Comparison of ENCODE assay signal across 23 cellular contexts in the genomic region with DNA sequence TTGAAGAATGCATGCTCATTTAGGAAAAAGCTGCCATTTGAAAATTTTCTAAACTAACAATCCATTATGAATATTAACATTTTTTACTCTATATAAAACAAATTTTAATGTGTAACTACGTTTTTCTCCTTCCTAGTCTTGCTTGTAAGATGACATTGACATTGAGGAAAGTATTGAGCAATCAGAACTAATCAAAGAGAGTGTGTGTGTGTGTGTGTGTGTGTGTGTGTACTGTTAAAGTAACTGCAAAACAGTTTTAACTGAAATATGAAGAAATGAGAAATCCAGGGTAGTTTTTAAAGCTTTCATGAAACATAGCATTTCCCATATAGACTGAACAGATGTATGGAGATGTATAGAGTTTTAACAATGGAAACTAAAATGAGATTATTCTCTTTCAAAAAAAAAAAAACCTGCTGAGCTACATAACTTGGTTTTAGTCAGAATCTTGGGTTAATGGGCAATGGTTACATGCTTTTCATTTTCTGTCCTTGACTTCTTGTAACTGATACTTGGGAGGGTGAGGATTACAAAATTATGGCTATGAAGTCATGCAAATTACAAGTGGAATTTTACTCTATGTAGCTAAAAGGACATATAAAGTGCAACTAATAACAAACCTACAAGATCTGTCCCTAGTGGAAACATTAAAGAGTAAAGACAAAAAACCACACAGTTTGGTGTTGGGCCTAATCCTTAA. TPM values are rescaled to one million over a fixed set of nuclear protein-coding genes. Genes with fewer than 3 reads are reported as not detected.
DNase-seq lines count a peak whose midpoint lies in the region; ATAC-seq and TF ChIP-seq lines count a peak whose summit lies in the region.
"Had no signal": no experiment of that assay in that cellular context is flagged by ENCODE, and none has a peak within 500 bp of the region (broad histone marks: within the 10 kb centered on the region; RNA-seq: fewer than 3 reads in every experiment).

No MANE protein-coding gene starts in this region.

- intact Hi-C loops in heart right ventricle (cut with DNase I) (loop anchor here in 3 of 10 donors (5.0 to 10.0 kb wide), 3 partner anchors 367 to 477 kb away; no protein-coding TSS in a partner anchor), vagina (cut with DNase I) (no loop called here)

- H4K20me1 ChIP-seq in hepatocyte (ENCODE audit: insufficient read depth, poor library complexity, severe bottlenecking): no peaks in the 10 kb centered on the region

- H3K27me3 ChIP-seq in heart right ventricle: peaks cover 0 to 14% (median 0%) of the 10 kb centered on the region in 7 donors
- H3K27me3 ChIP-seq in right atrium auricular region: no peaks in the 10 kb centered on the region
- H3K27me3 ChIP-seq in adipocyte (replicated peaks; ENCODE audit: control insufficient read depth, insufficient read depth, low read length): no peaks in the 10 kb centered on the region
- H3K27me3 ChIP-seq in hepatocyte: no peaks in the 10 kb centered on the region
- H3K27me3 ChIP-seq in vagina: no peaks in the 10 kb centered on the region
- H3K27me3 ChIP-seq: Peyer's patch, upper lobe of left lung had no signal

- H3K36me3 ChIP-seq in heart right ventricle (no peaks in the 10 kb centered on the region), right atrium auricular region (no peaks in the 10 kb centered on the region), adipocyte (ENCODE audit: control insufficient read depth, insufficient read depth, low read length, severe bottlenecking) (peaks cover 7% of the 10 kb centered on the region), hepatocyte (replicated peaks; ENCODE audit: insufficient read depth, low read depth) (no peaks in the 10 kb centered on the region), vagina (no peaks in the 10 kb centered on the region)
- H3K36me3 ChIP-seq: Peyer's patch, upper lobe of left lung had no signal

- H3K4me2 ChIP-seq in hepatocyte: peak overlapping the region; percentile 87

- peaks cover 0 to 17% (median 7%) of the 10 kb centered on the region in 9 donors for H3K4me1 ChIP-seq in heart right ventricle
- H3K4me1 ChIP-seq in right atrium auricular region: peaks cover 0 to 13% of the 10 kb centered on the region in 2 donors
- peaks cover 22% of the 10 kb centered on the region for H3K4me1 ChIP-seq in adipocyte (ENCODE audit: control insufficient read depth, insufficient read depth, low read length)
- H3K4me1 ChIP-seq in hepatocyte (ENCODE audit: insufficient read depth): peaks cover 6% of the 10 kb centered on the region
- no peaks in the 10 kb centered on the region for H3K4me1 ChIP-seq in vagina

- no peaks in the 10 kb centered on the region for H3K9me2 ChIP-seq in hepatocyte (replicated peaks; ENCODE audit: insufficient read depth)

- peak overlapping the region in 1 of 10 donors; percentile 50 for H3K27ac ChIP-seq in heart right ventricle
- H3K27ac ChIP-seq in right atrium auricular region: no peak overlapping the region
- H3K27ac ChIP-seq in hepatocyte: no peak overlapping the region
- peak overlapping the region; percentile 27 for H3K27ac ChIP-seq in vagina
- H3K27ac ChIP-seq: dorsolateral prefrontal cortex, HL-60, Peyer's patch, upper lobe of left lung had no signal

- TF ChIP-seq CTCF in heart right ventricle (IDR thresholded peaks at IDR 0.05) (no peak), right atrium auricular region (IDR thresholded peaks at IDR 0.05) (no peak), hepatocyte (IDR thresholded peaks at IDR 0.05; ENCODE audit: poor library complexity) (no peak), vagina (IDR thresholded peaks at IDR 0.05) (no peak)

- H3K9me3 ChIP-seq in heart right ventricle: no peaks in the 10 kb centered on the region
- H3K9me3 ChIP-seq in right atrium auricular region: no peaks in the 10 kb centered on the region
- H3K9me3 ChIP-seq in adipocyte (ENCODE audit: control insufficient read depth, low read length): no peaks in the 10 kb centered on the region
- H3K9me3 ChIP-seq in hepatocyte (ENCODE audit: low read depth): no peaks in the 10 kb centered on the region
- no peaks in the 10 kb centered on the region for H3K9me3 ChIP-seq in vagina
- H3K9me3 ChIP-seq: Peyer's patch, upper lobe of left lung had no signal

- 73 to 78% methylated on average over 1 of the region's 1 CpG for WGBS in heart right ventricle, 2 donors
- 54% methylated on average over 1 of the region's 1 CpG for WGBS in hepatocyte (ENCODE audit: low lambda C conversion rate, missing lambda C conversion rate)

- peaks cover 3% of the 10 kb centered on the region for H3K79me2 ChIP-seq in hepatocyte

- ATAC-seq in heart right ventricle: no peak
- ATAC-seq: activated CD4-positive, alpha-beta T cell treated with anti-CD3 and anti-CD28 coated beads for 36 hours; activated T-helper 17 cell treated with anti-CD3 and anti-CD28 coated beads, Interleukin-2, amount 50 U/mL, for 72 hours had no signal

- no peak overlapping the region for H2AFZ ChIP-seq in hepatocyte

- peak overlapping the region; percentile 80 for H3K9ac ChIP-seq in adipocyte (ENCODE audit: low read length)

- TF ChIP-seq POLR2A in vagina (IDR thresholded peaks at IDR 0.05): no peak

- H3K4me3 ChIP-seq in heart right ventricle (peak overlapping the region in 8 of 10 donors; percentile 4 to 72 (median 68)), right atrium auricular region (no peak overlapping the region), adipocyte (ENCODE audit: low read length) (peak overlapping the region; percentile 86), hepatocyte (no peak overlapping the region), vagina (peak overlapping the region in 1 of 2 donors; percentile 49)
- H3K4me3 ChIP-seq: Peyer's patch had no signal

- DNase-seq in heart right ventricle (no peak), right atrium auricular region (ENCODE audit: low spot score) (no peak), adipocyte (ENCODE audit: low read depth) (peak; percentile 73), hepatocyte (ENCODE audit: low spot score) (no peak), vagina (ENCODE audit: extremely low spot score in 2 of 2) (no peak), NAMALWA (ENCODE audit: low spot score) (no peak), inferior parietal cortex (ENCODE audit: extremely low spot score) (no peak)
- DNase-seq in stimulated activated CD4-positive, alpha-beta T cell treated with anti-CD3 and anti-CD28 coated beads, Interleukin-4, amount 100 ng/mL, for 24 hours: no peak
- DNase-seq: activated CD4-positive, alpha-beta T cell treated with anti-CD3 and anti-CD28 coated beads for 36 hours; activated naive CD8-positive, alpha-beta T cell treated with anti-CD3 and anti-CD28 coated beads, Interleukin-2, amount 10 ng/mL, durations not matched to agents 7 days and 5 days; DMS 273 treated with DMSO at 0.1 percent for 48 hours; dorsolateral prefrontal cortex; GDM1; glutamatergic neuron; H9; NCI-H1092; NCI-H2029; NCI-H345; Peyer's patch; stimulated activated naive CD4-positive, alpha-beta T cell treated with Interleukin-2 at 50 U/mL for 16 hours; upper lobe of left lung had no signal

RNA-seq across cellular contexts. Expression of gene PDGFD, which starts 2.0 kb away (rescaled TPM):
- total RNA-seq in heart right ventricle (10 to 100 TPM in 8 of 10 donors, 1 to 10 TPM in 2; 7.3 to 17.5 (median 11.3) TPM), right atrium auricular region (10 to 100 TPM; 14.4 to 27.8 TPM), hepatocyte (25.6 and 29.6 TPM in 2 replicates), vagina (21.9 TPM)
- polyA plus RNA-seq in heart right ventricle (1 to 10 TPM; 6.0 to 6.2 TPM), hepatocyte (17.3 and 17.7 TPM in 2 replicates)
- total RNA-seq: activated CD4-positive, alpha-beta T cell treated with anti-CD3 and anti-CD28 coated beads for 36 hours; activated T-helper 17 cell treated with anti-CD3 and anti-CD28 coated beads, Interleukin-2, amount 50 U/mL, for 72 hours had no signal

Comparison
In these comparisons a context has a peak if more than half of its experiments do, and no peak if none do; other contexts are left out.
1. H3K4me3 ChIP-seq: peak in heart right ventricle (8 of 10) and adipocyte (single experiment); none in right atrium auricular region (0 of 2) and hepatocyte (single experiment).